Comparison of ENCODE assay signal across 8 cellular contexts in genomic region chr10:19788075-19788686, GRCh38. TPM values are rescaled to one million over a fixed set of nuclear protein-coding genes. Genes with fewer than 3 reads are reported as not detected.
DNase-seq lines count a peak whose midpoint lies in the region; ATAC-seq and TF ChIP-seq lines count a peak whose summit lies in the region.

No MANE protein-coding gene starts in this region.

- no peaks in the 10 kb centered on the region for H3K27me3 ChIP-seq in sigmoid colon

- peak; percentile 95 for TF ChIP-seq CTCF in C4-2B (conservative IDR thresholded peaks at IDR 0.05)
- peak; percentile 94 for TF ChIP-seq CTCF in fibroblast of villous mesenchyme (IDR thresholded peaks at IDR 0.05; ENCODE audit: insufficient read depth, low read depth, low read length)
- peak; percentile 49 to 76 (median 58) for TF ChIP-seq CTCF in sigmoid colon (IDR thresholded peaks at IDR 0.05)

- no peak for TF ChIP-seq EP300 in sigmoid colon (IDR thresholded peaks at IDR 0.05)

- WGBS in sigmoid colon, 2 donors, result 7 to 26% methylated on average over 3 of the region's 3 CpGs

- ATAC-seq in GM18511 (IDR thresholded peaks at IDR 0.05; ENCODE audit: unreplicated experiment) (peak; percentile 82), HG03469 (IDR thresholded peaks at IDR 0.05; ENCODE audit: unreplicated experiment) (peak; percentile 60), HG03460 (IDR thresholded peaks at IDR 0.05; ENCODE audit: unreplicated experiment) (no peak), left cardiac atrium (no peak)

- DNase-seq in SK-N-DZ (ENCODE audit: low spot score) (peak; percentile 45), fibroblast of villous mesenchyme (ENCODE audit: low read depth) (peak; percentile 74), sigmoid colon (no peak), left cardiac atrium (no peak)

- H3K9me3 ChIP-seq in sigmoid colon, result no peaks in the 10 kb centered on the region

- no peak overlapping the region for H3K27ac ChIP-seq in C4-2B
- H3K27ac ChIP-seq in sigmoid colon, result no peak overlapping the region

- H3K4me1 ChIP-seq in sigmoid colon, result no peaks in the 10 kb centered on the region

- TF ChIP-seq POLR2A in sigmoid colon (IDR thresholded peaks at IDR 0.05), result no peak

- intact Hi-C loops in sigmoid colon (cut with DNase I) (loop anchor here (2.0 kb wide), 1 partner anchor 375 kb away; no protein-coding TSS in a partner anchor), left cardiac atrium (cut with DNase I) (loop anchor here in 1 of 2 donors (10.0 kb wide), 1 partner anchor 1103 kb away; no protein-coding TSS in a partner anchor)

- H3K36me3 ChIP-seq in sigmoid colon, result no peaks in the 10 kb centered on the region

- no peak overlapping the region for H3K4me3 ChIP-seq in fibroblast of villous mesenchyme (ENCODE audit: low read depth, low read length)
- H3K4me3 ChIP-seq in sigmoid colon, result no peak overlapping the region

RNA-seq across cellular contexts. Expression of gene PLXDC2, which starts 28.1 kb away (rescaled TPM):
- polyA plus RNA-seq in SK-N-DZ (2014; cell fraction: cytosol; rRNA removed), result 0.71 and 0.85 TPM in 2 replicates
- polyA plus RNA-seq in SK-N-DZ (2014; cell fraction: nucleus; rRNA removed), result 0.14 and 0.49 TPM in 2 replicates
- 12.6 and 19.0 TPM in 2 replicates for total RNA-seq in fibroblast of villous mesenchyme
- total RNA-seq in sigmoid colon, result 10 to 100 TPM; 18.2 to 44.6 (median 36.4) TPM
- polyA plus RNA-seq in sigmoid colon, result 1 to 10 TPM; 1.8 to 5.1 (median 5.0) TPM
- total RNA-seq in left cardiac atrium, result 10 to 100 TPM; 19.8 to 25.3 TPM

Comparison
In these comparisons a context has a peak if more than half of its experiments do, and no peak if none do; other contexts are left out.
1. ATAC-seq: peak in GM18511 (single experiment) and HG03469 (single experiment); none in HG03460 (single experiment) and left cardiac atrium (0 of 2).
2. DNase-seq: peak in SK-N-DZ (single experiment) and fibroblast of villous mesenchyme (single experiment); none in sigmoid colon (single experiment) and left cardiac atrium (single experiment).
3. Peak in every context shown above with its lines, with median percentiles within 50 percentile points of each other: CTCF ChIP-seq.